Comparison of ENCODE assay signal across 28 cellular contexts in the genomic region with DNA sequence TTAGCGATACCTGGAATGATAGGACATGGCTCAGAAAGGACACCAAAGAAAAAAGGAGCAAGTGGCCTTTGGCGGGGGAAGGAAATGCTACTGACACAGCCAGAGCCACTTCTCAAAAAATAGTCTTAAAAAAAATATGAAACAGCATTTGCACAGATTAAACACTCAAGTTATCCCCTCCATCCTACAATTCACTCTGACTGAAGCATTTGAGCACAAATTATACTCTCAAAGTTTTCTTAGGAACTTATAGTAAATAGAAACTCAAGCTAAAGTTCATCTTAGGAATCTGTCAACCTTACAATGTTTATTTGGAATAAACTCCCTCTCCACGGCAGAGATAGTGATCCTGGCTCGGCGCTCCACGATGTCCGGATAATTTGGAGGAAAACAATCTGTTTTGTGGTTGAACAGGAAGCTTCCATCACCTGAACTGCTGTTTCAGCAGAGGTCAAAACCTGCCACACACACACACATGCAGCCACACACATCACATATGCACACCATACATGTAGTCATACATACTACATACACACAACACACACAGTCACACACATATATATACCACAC.
DNase-seq lines count a peak whose midpoint lies in the region; ATAC-seq, FAIRE-seq and TF ChIP-seq lines count a peak whose summit lies in the region.
"Had no signal": no experiment of that assay in that cellular context is flagged by ENCODE, and none has a peak within 500 bp of the region (broad histone marks: within the 10 kb centered on the region; RNA-seq: fewer than 3 reads in every experiment).

No MANE protein-coding gene starts in this region.

- no peak overlapping the region for H2BK20ac ChIP-seq in H1 (ENCODE audit: low read length)

- H3K4me1 ChIP-seq in H1 (replicated peaks in 1 of 4; ENCODE audit: control insufficient read depth in 3 of 4, insufficient read depth in 4 of 4, low read length in 3 of 4), result no peaks in the 10 kb centered on the region
- peaks cover 0 to 9% of the 10 kb centered on the region in 2 donors for H3K4me1 ChIP-seq in uterus
- H3K4me1 ChIP-seq in mesendoderm (ENCODE audit: control insufficient read depth, low read depth, low read length), result no peaks in the 10 kb centered on the region
- H3K4me1 ChIP-seq: Caco-2 had no signal

- no peak for TF ChIP-seq RAD21 in H1 (IDR thresholded peaks at IDR 0.05 in 1 of 2, conservative IDR thresholded peaks at IDR 0.05 in 1 of 2; ENCODE audit: low read depth in 2 of 2, low read length in 2 of 2)

- H3K9me3 ChIP-seq in H1 (ENCODE audit: insufficient read depth in 2 of 2, low read depth in 1 of 2, low read length in 1 of 2) (no peaks in the 10 kb centered on the region; a peak in 1 of 4 replicates), uterus (no peaks in the 10 kb centered on the region)
- H3K9me3 ChIP-seq: Caco-2, esophagus squamous epithelium, psoas muscle, tibial artery had no signal

- H4K91ac ChIP-seq in H1 (replicated peaks; ENCODE audit: insufficient read length, low read length), result peak overlapping the region; percentile 88

- DNase-seq in NCI-H526 treated with DMSO at 0.1 percent for 48 hours (lab: John Stamatoyannopoulos, UW) (peak; percentile 2), NCI-H526 (lab: John Stamatoyannopoulos, UW) (no peak), H1 (ENCODE audit: low read depth in 1 of 2, low spot score in 2 of 2) (no peak), uterus (no peak), superior temporal gyrus (ENCODE audit: extremely low spot score) (no peak), mesendoderm (no peak)
- DNase-seq: 8988T; activated CD4-positive, CD25-positive, alpha-beta regulatory T cell; activated effector memory CD4-positive, alpha-beta T cell treated with anti-CD3 and anti-CD28 coated beads, Interleukin-2, amount 50 U/mL, for 16 hours; activated naive CD8-positive, alpha-beta T cell treated with anti-CD3 and anti-CD28 coated beads, Interleukin-2, amount 50 U/mL, for 24 hours; activated T-cell treated with anti-CD3 and anti-CD28 coated beads for 4 hours; esophagus squamous epithelium; MV-4-11; NCI-H1694; NCI-H2171 treated with DMSO at 0.1 percent for 48 hours; NCI-H524 treated with DMSO at 0.1 percent for 48 hours; stimulated activated CD4-positive, alpha-beta T cell treated with anti-CD3 and anti-CD28 coated beads, Interleukin-2, amount 100 ng/mL, for 48 hours; stimulated activated naive B cell treated with anti-CD40 and anti-IgM and Interleukin-4, amounts not matched to agents 10 μg/mL and 1 μg/mL and 100 μg/mL, for 72 hours; T1000 had no signal

- TF ChIP-seq CTCF in H1 (IDR thresholded peaks at IDR 0.05; ENCODE audit: control extremely low read depth in 1 of 3, insufficient read depth in 1 of 3, low read depth in 1 of 3, low read length in 3 of 3), result no peak
- no peak for TF ChIP-seq CTCF in nephron (IDR thresholded peaks at IDR 0.05; ENCODE audit: unreplicated experiment in 3 of 3)
- peak in 1 of 4 experiments; percentile 23 for TF ChIP-seq CTCF in uterus (IDR thresholded peaks at IDR 0.05)

- CTCF ChIA-PET in H1 (lab: Charles Lee; ENCODE audit: partially characterized antibody), result interaction anchor here (0.8 to 4.2 kb wide), 12 partner anchors 9 to 891 kb away, joined by 3 to 22 read pairs (median 3); no protein-coding TSS in a partner anchor

- TF ChIP-seq POLR2A in H1 (IDR thresholded peaks at IDR 0.05; ENCODE audit: control extremely low read depth in 1 of 2, low read depth in 2 of 2, low read length in 2 of 2) (no peak), uterus (IDR thresholded peaks at IDR 0.05) (no peak)

- H3K27ac ChIP-seq in H1 (ENCODE audit: low read depth, low read length) (no peak overlapping the region), uterus (peak overlapping the region; percentile 62 to 68), mesendoderm (ENCODE audit: low read depth, low read length) (no peak overlapping the region)
- H3K27ac ChIP-seq: coronary artery, psoas muscle, tibial artery had no signal

- POLR2A ChIA-PET in H1 (lab: Charles Lee; ENCODE audit: partially characterized antibody), result no interaction called here

- H3K4me2 ChIP-seq in H1 (ENCODE audit: insufficient read depth in 1 of 2, low read depth in 2 of 2, low read length in 2 of 2) (no peak overlapping the region), mesendoderm (ENCODE audit: low read length) (no peak overlapping the region)
- H3K4me2 ChIP-seq: smooth muscle cell had no signal

- H3K56ac ChIP-seq in H1 (replicated peaks; ENCODE audit: insufficient read length, low read depth, low read length) (no peak overlapping the region), mesendoderm (ENCODE audit: low read length) (no peak overlapping the region)

- H3K79me2 ChIP-seq in H1 (ENCODE audit: control insufficient read depth in 1 of 2, insufficient read depth in 2 of 2, low read length in 2 of 2) (no peaks in the 10 kb centered on the region), mesendoderm (ENCODE audit: control insufficient read depth, insufficient read depth, low read length) (no peaks in the 10 kb centered on the region)

- H3K9ac ChIP-seq in H1 (replicated peaks in 1 of 4; ENCODE audit: extremely low read depth in 1 of 4, low read depth in 3 of 4, low read length in 3 of 4), result no peak overlapping the region
- H3K9ac ChIP-seq in mesendoderm (ENCODE audit: low read length), result no peak overlapping the region

- H3K4ac ChIP-seq in H1 (replicated peaks; ENCODE audit: insufficient read length, low read depth, low read length) (no peak overlapping the region), mesendoderm (ENCODE audit: low read depth, low read length) (no peak overlapping the region)

- no peaks in the 10 kb centered on the region for H3K9me3 Mint-ChIP-seq in nephron
- H3K9me3 Mint-ChIP-seq: activated CD8-positive, alpha-beta T cell treated with anti-CD3 and anti-CD28 coated beads for 36 hours; activated naive CD8-positive, alpha-beta T cell treated with anti-CD3 and anti-CD28 coated beads, Interleukin-2, amount 50 U/mL, for 24 hours; nephron progenitor cell; stimulated activated naive B cell treated with anti-CD40 and anti-IgM and Interleukin-4, amounts not matched to agents 10 μg/mL and 1 μg/mL and 100 μg/mL, for 72 hours had no signal

- H2BK15ac ChIP-seq in H1 (ENCODE audit: low read length) (peak overlapping the region; percentile 47; the same call in 1 of the 2 replicates), mesendoderm (replicated peaks; ENCODE audit: low read depth) (no peak overlapping the region)

- H2AFZ ChIP-seq in H1 (ENCODE audit: low read length), result no peak overlapping the region

- H3K4me3 ChIP-seq in H1 (ENCODE audit: extremely low read depth in 1 of 4, insufficient read depth in 2 of 4, low read depth in 3 of 4, low read length in 4 of 4) (no peak overlapping the region), uterus (peak overlapping the region in 1 of 2 donors; percentile 2), mesendoderm (ENCODE audit: low read length) (no peak overlapping the region)
- H3K4me3 ChIP-seq: coronary artery, esophagus squamous epithelium, psoas muscle, smooth muscle cell, tibial artery had no signal

- no peak for FAIRE-seq in H1 (lab: Jason Lieb, UNC)

- no peaks in the 10 kb centered on the region for H3K36me3 ChIP-seq in H1 (ENCODE audit: control insufficient read depth in 2 of 4, insufficient read depth in 4 of 4, low read length in 3 of 4)
- H3K36me3 ChIP-seq in uterus, result no peaks in the 10 kb centered on the region
- H3K36me3 ChIP-seq in mesendoderm (ENCODE audit: control insufficient read depth, insufficient read depth, low read length), result no peaks in the 10 kb centered on the region
- H3K36me3 ChIP-seq: esophagus squamous epithelium, tibial artery had no signal

- no peaks in the 10 kb centered on the region for H4K20me1 ChIP-seq in H1 (replicated peaks in 1 of 2; ENCODE audit: control insufficient read depth in 1 of 2, insufficient read depth in 2 of 2, low read length in 2 of 2)

- no peaks in the 10 kb centered on the region for H3K36me3 Mint-ChIP-seq in nephron (ENCODE audit: low read depth)
- H3K36me3 Mint-ChIP-seq: stimulated activated naive B cell treated with anti-CD40 and anti-IgM and Interleukin-4, amounts not matched to agents 10 μg/mL and 1 μg/mL and 100 μg/mL, for 72 hours had no signal

- H4K8ac ChIP-seq in H1 (ENCODE audit: extremely low read depth, insufficient read depth, low read length) (no peak overlapping the region; the same call in 1 of the 2 replicates), mesendoderm (ENCODE audit: low read depth, low read length) (no peak overlapping the region)

- no peak overlapping the region for H3K14ac ChIP-seq in H1 (ENCODE audit: insufficient read length)

- H2AK5ac ChIP-seq in H1 (ENCODE audit: low read depth, low read length) (peak overlapping the region; percentile 94; the same call in 1 of the 2 replicates), mesendoderm (ENCODE audit: low read length) (no peak overlapping the region)

- H3K23ac ChIP-seq in H1 (ENCODE audit: insufficient read length), result no peak overlapping the region
- H3K23ac ChIP-seq in mesendoderm (ENCODE audit: low read length), result no peak overlapping the region

- H3K18ac ChIP-seq in H1 (ENCODE audit: extremely low read depth, low read length), result no peak overlapping the region
- H3K18ac ChIP-seq in mesendoderm (ENCODE audit: low read length), result no peak overlapping the region

- no peaks in the 10 kb centered on the region for H3K23me2 ChIP-seq in H1 (ENCODE audit: low read depth, low read length)

- no peak overlapping the region for H4K5ac ChIP-seq in H1 (ENCODE audit: insufficient read length, low read depth, low read length)
- no peak overlapping the region for H4K5ac ChIP-seq in mesendoderm (ENCODE audit: low read length)

- peaks cover 26% of the 10 kb centered on the region for H3K4me1 Mint-ChIP-seq in nephron
- H3K4me1 Mint-ChIP-seq: activated naive CD8-positive, alpha-beta T cell treated with anti-CD3 and anti-CD28 coated beads, Interleukin-2, amount 50 U/mL, for 24 hours; stimulated activated naive B cell treated with anti-CD40 and anti-IgM and Interleukin-4, amounts not matched to agents 10 μg/mL and 1 μg/mL and 100 μg/mL, for 72 hours had no signal

- no peaks in the 10 kb centered on the region for H3K27me3 ChIP-seq in H1 (replicated peaks in 1 of 4; ENCODE audit: control insufficient read depth in 3 of 4, extremely low read depth in 1 of 4, insufficient read depth in 3 of 4, low read length in 3 of 4)
- no peaks in the 10 kb centered on the region for H3K27me3 ChIP-seq in uterus
- no peaks in the 10 kb centered on the region for H3K27me3 ChIP-seq in mesendoderm (ENCODE audit: insufficient read depth, low read length, poor library complexity)
- H3K27me3 ChIP-seq: esophagus squamous epithelium, tibial artery had no signal

- H2BK120ac ChIP-seq in H1 (replicated peaks; ENCODE audit: low read depth, low read length), result no peak overlapping the region
- no peak overlapping the region for H2BK120ac ChIP-seq in mesendoderm (ENCODE audit: low read depth, low read length)

- TF ChIP-seq EP300 in H1 (IDR thresholded peaks at IDR 0.05; ENCODE audit: borderline replicate concordance in 1 of 2, low read depth in 2 of 2, low read length in 2 of 2), result no peak

- peak overlapping the region; percentile 99; the same call in 1 of the 2 replicates for H2BK12ac ChIP-seq in H1 (ENCODE audit: low read depth, low read length)

- peak overlapping the region; percentile 68; the same call in 1 of the 2 replicates for H2BK5ac ChIP-seq in H1 (ENCODE audit: low read depth, low read length)
- H2BK5ac ChIP-seq in mesendoderm (ENCODE audit: low read length), result no peak overlapping the region

- H3K79me1 ChIP-seq in H1 (ENCODE audit: low read depth, low read length) (no peaks in the 10 kb centered on the region), mesendoderm (ENCODE audit: low read length) (no peaks in the 10 kb centered on the region)

- peak overlapping the region in 2 of 3 experiments; percentile 24 to 47 for H3K4me3 Mint-ChIP-seq in nephron
- H3K4me3 Mint-ChIP-seq: activated CD8-positive, alpha-beta T cell treated with anti-CD3 and anti-CD28 coated beads for 36 hours; activated naive CD8-positive, alpha-beta T cell treated with anti-CD3 and anti-CD28 coated beads, Interleukin-2, amount 50 U/mL, for 24 hours; nephron progenitor cell; stimulated activated naive B cell treated with anti-CD40 and anti-IgM and Interleukin-4, amounts not matched to agents 10 μg/mL and 1 μg/mL and 100 μg/mL, for 72 hours had no signal

- no peak for ATAC-seq in GM19452 (IDR thresholded peaks at IDR 0.05; ENCODE audit: unreplicated experiment)
- ATAC-seq: activated CD8-positive, alpha-beta T cell treated with anti-CD3 and anti-CD28 coated beads for 36 hours; activated naive CD8-positive, alpha-beta T cell treated with anti-CD3 and anti-CD28 coated beads, Interleukin-2, amount 50 U/mL, for 24 hours; stimulated activated naive B cell treated with anti-CD40 and anti-IgM and Interleukin-4, amounts not matched to agents 10 μg/mL and 1 μg/mL and 100 μg/mL, for 72 hours had no signal

- peak overlapping the region; percentile 73 to 88 (median 81) for H3K27ac Mint-ChIP-seq in nephron
- H3K27ac Mint-ChIP-seq: activated CD8-positive, alpha-beta T cell treated with anti-CD3 and anti-CD28 coated beads for 36 hours; activated naive CD8-positive, alpha-beta T cell treated with anti-CD3 and anti-CD28 coated beads, Interleukin-2, amount 50 U/mL, for 24 hours; nephron progenitor cell; stimulated activated naive B cell treated with anti-CD40 and anti-IgM and Interleukin-4, amounts not matched to agents 10 μg/mL and 1 μg/mL and 100 μg/mL, for 72 hours had no signal

- intact Hi-C loops in uterus (cut with DNase I; ENCODE audit: low total_unique reads), result loop anchor here (10.0 kb wide), 1 partner anchor 887 kb away; no protein-coding TSS in a partner anchor

- 89% methylated on average over 7 of the region's 7 CpGs; no CpG with 5 or more reads in 1 of the 2 experiments for WGBS in H1 (ENCODE audit: extremely low coverage in 1 of 2, insufficient coverage in 1 of 2, insufficient read length in 1 of 2, insufficient replicate concordance in 2 of 2, low coverage in 1 of 2, low lambda C conversion rate in 2 of 2, missing lambda C conversion rate in 1 of 2), 2 experiments
- no CpG with 5 or more reads among the region's 7 CpGs for WGBS in mesendoderm (ENCODE audit: extremely low coverage, insufficient coverage, low lambda C conversion rate)

- H3K27me3 Mint-ChIP-seq in nephron (ENCODE audit: low read depth), result no peaks in the 10 kb centered on the region

Comparison
In these comparisons a context has a peak if more than half of its experiments do, and no peak if none do; other contexts are left out.
1. H3K27ac ChIP-seq: peak in uterus (2 of 2); none in H1 (single experiment) and mesendoderm (single experiment).